Comparison of ENCODE assay signal across 8 cellular contexts in genomic region chr13:99656092-99656745, GRCh38. TPM values are rescaled to one million over a fixed set of nuclear protein-coding genes. Genes with fewer than 3 reads are reported as not detected.
DNase-seq lines count a peak whose midpoint lies in the region; ATAC-seq, FAIRE-seq and TF ChIP-seq lines count a peak whose summit lies in the region.

No MANE protein-coding gene starts in this region.

- no peaks in the 10 kb centered on the region for H3K36me3 Mint-ChIP-seq in activated naive CD8-positive, alpha-beta T cell

- TF ChIP-seq CTCF in HFF-Myc (IDR thresholded peaks at IDR 0.05; ENCODE audit: low read depth, low read length, missing control alignments) = peak; percentile 93

- H3K4me3 ChIP-seq in HFF-Myc (replicated peaks; ENCODE audit: low read depth, low read length) = no peak overlapping the region

- H3K27ac Mint-ChIP-seq in activated naive CD8-positive, alpha-beta T cell = peak overlapping the region; percentile 78

- H3K9me3 Mint-ChIP-seq in activated naive CD8-positive, alpha-beta T cell (ENCODE audit: low read depth) = no peaks in the 10 kb centered on the region

- intact Hi-C loops in Right ventricle myocardium superior (cut with DNase I) (loop anchor here (5.0 kb wide), 2 partner anchors 261 to 861 kb away; no protein-coding TSS in a partner anchor), posterior cingulate gyrus (cut with DNase I) (loop anchor here (1.0 to 10.0 kb wide), 3 partner anchors 578 to 1469 kb away; no protein-coding TSS in a partner anchor)

- peak overlapping the region; percentile 78 for H3K4me3 Mint-ChIP-seq in activated naive CD8-positive, alpha-beta T cell

- DNase-seq in EL (peak; percentile 67), HFF-Myc (ENCODE audit: extremely low read depth, low read depth) (peak; percentile 54), NCI-H1092 treated with DMSO at 0.1 percent for 48 hours (lab: John Stamatoyannopoulos, UW) (peak; percentile 94), SKM-1 treated with dmso at 0.1 percent for 144 hours (lab: John Stamatoyannopoulos, UW; ENCODE audit: unreplicated experiment) (peak; percentile 77), Right ventricle myocardium superior (peak; percentile 64), posterior cingulate gyrus (peak in 8 of 10 donors; percentile 58 to 95 (median 84)), urothelium cell line (ENCODE audit: low spot score) (peak; percentile 58)

- no peak for FAIRE-seq in urothelium cell line (lab: Jason Lieb, UNC)

- peaks cover 49% of the 10 kb centered on the region for H3K4me1 Mint-ChIP-seq in activated naive CD8-positive, alpha-beta T cell (ENCODE audit: low read depth)

- ATAC-seq in Right ventricle myocardium superior (ENCODE audit: poor library complexity) = peak; percentile 76

- H3K27me3 Mint-ChIP-seq in activated naive CD8-positive, alpha-beta T cell = no peaks in the 10 kb centered on the region

RNA-seq across cellular contexts. Expression of gene CLYBL, which starts 49.7 kb away (rescaled TPM):
- 28.8 TPM for total RNA-seq in Right ventricle myocardium superior
